In genomic region chr1:225846331-225847310, GRCh38 we compare ENCODE assay signal across 13 cellular contexts. TPM values are rescaled to one million over a fixed set of nuclear protein-coding genes. Genes with fewer than 3 reads are reported as not detected.
DNase-seq lines count a peak whose midpoint lies in the region; ATAC-seq, FAIRE-seq and TF ChIP-seq lines count a peak whose summit lies in the region.
"Had no signal": no experiment of that assay in that cellular context is flagged by ENCODE, and none has a peak within 500 bp of the region (broad histone marks: within the 10 kb centered on the region; RNA-seq: fewer than 3 reads in every experiment).

No MANE protein-coding gene starts in this region.

- peak; percentile 39 for DNase-seq in Right ventricle myocardium superior
- DNase-seq in right cardiac atrium: no peak
- DNase-seq in HepG2 (ENCODE audit: low spot score): no peak
- DNase-seq in transverse colon: no peak
- no peak for DNase-seq in GM19239 (ENCODE audit: insufficient read length, low spot score)
- DNase-seq in HFFc6: no peak
- no peak for DNase-seq in AG20443 (ENCODE audit: low spot score)

- no peak overlapping the region for H3K4me2 ChIP-seq in HepG2 (ENCODE audit: low read depth, low read length)

- H3K9me3 Mint-ChIP-seq in HFFc6: no peaks in the 10 kb centered on the region
- H3K9me3 Mint-ChIP-seq: activated T-cell treated with anti-CD3 and anti-CD28 coated beads, Interleukin-2, amount 50 U/mL, for 72 hours had no signal

- TF ChIP-seq POLR2A in HepG2 (IDR thresholded peaks at IDR 0.05; ENCODE audit: insufficient read depth in 1 of 2, low read depth in 2 of 2, low read length in 2 of 2) (0 out of 4 replicates have a peak, but pooled peaks of 1 of the 2 experiments have one; percentile 21), transverse colon (IDR thresholded peaks at IDR 0.05) (no peak)

- H3K4me1 ChIP-seq in right cardiac atrium (ENCODE audit: control insufficient read depth, insufficient read depth, low read length): no peaks in the 10 kb centered on the region
- H3K4me1 ChIP-seq in HepG2 (ENCODE audit: insufficient read depth, low read length): peaks cover 4% of the 10 kb centered on the region
- H3K4me1 ChIP-seq in transverse colon: peaks cover 0 to 25% (median 18%) of the 10 kb centered on the region in 4 donors
- H3K4me1 ChIP-seq: prostate gland, SJSA1 had no signal

- CTCF ChIA-PET in HepG2 (lab: Yijun Ruan, JAX; ENCODE audit: low intra/inter-chr PET ratio, low total read pairs): interaction anchor here (0.7 to 2.1 kb wide), 5 partner anchors 65 to 371 kb away, joined by 3 to 37 read pairs (median 3); partner anchors contain the start of gene SRP9

- no peak for TF ChIP-seq RAD21 in HepG2 (CRISPR knock-in tag; IDR thresholded peaks at IDR 0.05)

- no peak for TF ChIP-seq EP300 in HepG2 (IDR thresholded peaks at IDR 0.05; ENCODE audit: low read depth in 2 of 2, low read length in 2 of 2)
- TF ChIP-seq EP300 in HepG2 (CRISPR knock-in tag; IDR thresholded peaks at IDR 0.05; ENCODE audit: borderline replicate concordance): no peak
- no peak for TF ChIP-seq EP300 in transverse colon (IDR thresholded peaks at IDR 0.05; ENCODE audit: low read depth)

- H3K4me1 Mint-ChIP-seq in HFFc6 (ENCODE audit: low read depth): no peaks in the 10 kb centered on the region

- TF ChIP-seq CTCF in VCaP (conservative IDR thresholded peaks at IDR 0.05) (no peak), HepG2 (CRISPR knock-in tag; IDR thresholded peaks at IDR 0.05) (no peak), transverse colon (IDR thresholded peaks at IDR 0.05) (no peak), HFFc6 (IDR thresholded peaks at IDR 0.05) (no peak)

- no peak overlapping the region for H3K9ac ChIP-seq in HepG2 (ENCODE audit: insufficient read depth, low read depth, low read length)

- H2AFZ ChIP-seq in HepG2 (ENCODE audit: low read length): no peak overlapping the region

- FAIRE-seq in HepG2 (lab: Jason Lieb, UNC) (no peak), GM19239 (lab: Jason Lieb, UNC) (no peak)

- H3K27ac ChIP-seq in right cardiac atrium (ENCODE audit: low read length): no peak overlapping the region
- H3K27ac ChIP-seq in VCaP: 0 out of 2 replicates have a peak overlapping the region, but pooled peaks have one; percentile 24
- no peak overlapping the region for H3K27ac ChIP-seq in HepG2 (ENCODE audit: extremely low read length, insufficient read depth, low read length)
- peak overlapping the region; percentile 52 to 71 (median 53) for H3K27ac ChIP-seq in transverse colon
- H3K27ac ChIP-seq: SJSA1 had no signal

- no peak overlapping the region for H3K27ac Mint-ChIP-seq in HFFc6

- POLR2A ChIA-PET in HepG2 (lab: Yijun Ruan, JAX): interaction anchor here (1.4 kb wide), 1 partner anchor 34 kb away, joined by 5 read pairs; no protein-coding TSS in a partner anchor

- WGBS in right cardiac atrium: 78% methylated on average over 20 of the region's 20 CpGs
- 96% methylated on average over 10 of the region's 20 CpGs for WGBS in HepG2 (ENCODE audit: low lambda C conversion rate)
- 90% methylated on average over 20 of the region's 20 CpGs; no CpG with 5 or more reads in 1 of the 2 donors for WGBS in transverse colon (ENCODE audit: low coverage in 1 of 2), 2 donors

- H3K4me3 ChIP-seq in right cardiac atrium (ENCODE audit: low read length) (no peak overlapping the region), HepG2 (replicated peaks in 1 of 3; ENCODE audit: insufficient read depth in 1 of 3, low read depth in 2 of 3, low read length in 3 of 3) (no peak overlapping the region), transverse colon (no peak overlapping the region)
- H3K4me3 ChIP-seq: esophagus muscularis mucosa, prostate gland, SJSA1, thoracic aorta had no signal

- H3K9me3 ChIP-seq in right cardiac atrium (ENCODE audit: control insufficient read depth, low read length) (no peaks in the 10 kb centered on the region), HepG2 (ENCODE audit: low read length) (peaks cover 5% of the 10 kb centered on the region; the same call in 1 of the 2 replicates), transverse colon (no peaks in the 10 kb centered on the region)
- H3K9me3 ChIP-seq: esophagus muscularis mucosa, prostate gland, SJSA1, thoracic aorta had no signal

- peaks cover 4% of the 10 kb centered on the region; the same call in 1 of the 2 replicates for H4K20me1 ChIP-seq in HepG2 (ENCODE audit: insufficient read depth, low read length)

- H3K36me3 Mint-ChIP-seq in HFFc6 (ENCODE audit: low read depth): 0 out of 2 replicates have a peak, but pooled peaks cover 6% of the 10 kb centered on the region

- no peak overlapping the region for H3K4me3 Mint-ChIP-seq in HFFc6
- H3K4me3 Mint-ChIP-seq: activated T-cell treated with anti-CD3 and anti-CD28 coated beads, Interleukin-2, amount 50 U/mL, for 72 hours had no signal

- H3K36me3 ChIP-seq in HepG2 (replicated peaks in 1 of 2; ENCODE audit: control insufficient read depth in 1 of 2, insufficient read depth in 2 of 2, low read length in 2 of 2): peaks cover 12 to 25% of the 10 kb centered on the region in 2 experiments
- peaks cover 0 to 4% (median 1%) of the 10 kb centered on the region in 4 donors for H3K36me3 ChIP-seq in transverse colon

- no TSS peak for BruUV-seq in HepG2 (replicated peaks; lab: Mats Ljungman, UMichigan)

- intact Hi-C loops in Right ventricle myocardium superior (cut with DNase I): loop anchor here (2.0 kb wide), 1 partner anchor 68 kb away; no protein-coding TSS in a partner anchor
- intact Hi-C loops in right cardiac atrium (cut with DNase I): loop anchor here in 3 of 4 donors (5.0 to 10.0 kb wide), 3 partner anchors 72 to 372 kb away; partner anchors contain the start of gene SRP9 (in 1 of the 3)
- intact Hi-C loops in HepG2 (cut with micrococcal nuclease; ENCODE audit: unreplicated experiment): loop anchor here (2.0 kb wide), 2 partner anchors 64 to 372 kb away; no protein-coding TSS in a partner anchor
- intact Hi-C loops in transverse colon (cut with DNase I; ENCODE audit: low total_unique reads): loop anchor here (10.0 kb wide), 1 partner anchor 72 kb away; the partner anchor contains the start of gene SRP9

- H3K27me3 ChIP-seq in right cardiac atrium (ENCODE audit: control insufficient read depth, insufficient read depth) (no peaks in the 10 kb centered on the region), HepG2 (ENCODE audit: control insufficient read depth in 1 of 2, insufficient read depth in 2 of 2, low read length in 2 of 2) (no peaks in the 10 kb centered on the region), transverse colon (no peaks in the 10 kb centered on the region)
- H3K27me3 ChIP-seq: esophagus muscularis mucosa, SJSA1 had no signal

- H3K27me3 Mint-ChIP-seq in HFFc6 (ENCODE audit: insufficient read depth): no peaks in the 10 kb centered on the region; the same call in none of the 2 replicates

- H3K79me2 ChIP-seq in HepG2 (ENCODE audit: insufficient read depth, low read length): no peaks in the 10 kb centered on the region

- no peak for ATAC-seq in Right ventricle myocardium superior (ENCODE audit: poor library complexity)
- ATAC-seq in right cardiac atrium: no peak
- no peak for ATAC-seq in HepG2
- ATAC-seq: activated T-cell treated with anti-CD3 and anti-CD28 coated beads, Interleukin-2, amount 50 U/mL, for 72 hours had no signal

- in situ Hi-C loops in HepG2 (cut with HindIII; ENCODE audit: extremely low pct_ligation_motif_present, low pct_unique_long_range_greater_than_20kb): no loop called here
- in situ Hi-C loops in transverse colon (cut with MboI; ENCODE audit: low pct_ligation_motif_present in 1 of 4, low pct_unique_long_range_greater_than_20kb in 1 of 4, low sequenced_read_pairs in 3 of 4): no loop called here

RNA-seq across cellular contexts. Expression of gene TMEM63A, which starts 35.6 kb away (rescaled TPM):
- total RNA-seq in Right ventricle myocardium superior: 37.0 TPM
- total RNA-seq in right cardiac atrium: 10 to 100 TPM; 32.6 to 44.4 (median 37.9) TPM
- polyA plus RNA-seq in right cardiac atrium: 29.3 TPM
- total RNA-seq in HepG2 (2016; rRNA removed; fragmentation: Illumina TruSeq; extraction: Trizol): 6.8 and 23.9 TPM in 2 replicates
- total RNA-seq in HepG2 (2016; cell fraction: cytosol; rRNA removed; fragmentation: Illumina TruSeq; extraction: Trizol; ENCODE audit: low read depth): 8.4 and 11.8 TPM in 2 replicates
- total RNA-seq in HepG2 (2016; cell fraction: insoluble cytoplasmic fraction; rRNA removed; fragmentation: Illumina TruSeq; extraction: Trizol): 6.3 and 23.7 TPM in 2 replicates
- total RNA-seq in HepG2 (2016; cell fraction: membrane; rRNA removed; fragmentation: Illumina TruSeq; extraction: Trizol): 9.0 and 9.3 TPM in 2 replicates
- 45.2 and 52.0 TPM in 2 replicates for total RNA-seq in HepG2 (2016; cell fraction: nucleus; rRNA removed; fragmentation: Illumina TruSeq; extraction: Trizol)
- polyA plus RNA-seq in HepG2 (2011; rRNA removed): 53.3 and 68.4 TPM in 2 replicates
- polyA plus RNA-seq in HepG2 (2011; cell fraction: cytosol; rRNA removed): 12.0 and 12.6 TPM in 2 replicates
- 382 and 397 TPM in 2 replicates for polyA plus RNA-seq in HepG2 (2011; cell fraction: nucleus; rRNA removed)
- 27.8 and 32.4 TPM in 2 replicates for polyA plus RNA-seq in HepG2 (2012)
- 1.2 and 1.4 TPM in 2 replicates for polyA plus RNA-seq in HepG2 (2016; cell fraction: cytosol; fragmentation: Illumina TruSeq; extraction: Trizol; ENCODE audit: low read depth)
- polyA plus RNA-seq in HepG2 (2016; cell fraction: insoluble cytoplasmic fraction; fragmentation: Illumina TruSeq; extraction: Trizol; ENCODE audit: low read depth): 5.6 and 6.1 TPM in 2 replicates
- 2.8 and 3.1 TPM in 2 replicates for polyA plus RNA-seq in HepG2 (2016; cell fraction: membrane; fragmentation: Illumina TruSeq; extraction: Trizol; ENCODE audit: low read depth)
- 77.1 and 87.3 TPM in 2 replicates for polyA plus RNA-seq in HepG2 (2016; cell fraction: nucleus; fragmentation: Illumina TruSeq; extraction: Trizol; ENCODE audit: insufficient read depth, low read depth)
- 69.8 and 79.8 TPM in 2 replicates for polyA minus RNA-seq in HepG2 (2011; rRNA and poly(A)+ RNA removed; ENCODE audit: low replicate concordance)
- 11.9 and 15.7 TPM in 2 replicates for polyA minus RNA-seq in HepG2 (2011; cell fraction: cytosol; rRNA and poly(A)+ RNA removed)
- 124 and 138 TPM in 2 replicates for polyA minus RNA-seq in HepG2 (2011; cell fraction: nucleus; rRNA and poly(A)+ RNA removed)
- 100 to 1,000 TPM; 104 to 256 (median 180) TPM for total RNA-seq in transverse colon
- 10 to 100 TPM; 18.9 to 29.1 (median 22.0) TPM for total RNA-seq in HFFc6 (2021; fragmentation: NEBNext Ultra II Directional; extraction: Animal tissue kit (Norgen Biotek cat#: 25700))

RNA-seq across cellular contexts. Expression of gene EPHX1, which starts 36.7 kb away (rescaled TPM):
- total RNA-seq in Right ventricle myocardium superior: 68.6 TPM
- total RNA-seq in right cardiac atrium: 10 to 100 TPM; 47.3 to 65.0 (median 56.8) TPM
- polyA plus RNA-seq in right cardiac atrium: 54.0 TPM
- total RNA-seq in HepG2 (2016; rRNA removed; fragmentation: Illumina TruSeq; extraction: Trizol): 28.8 and 36.5 TPM in 2 replicates
- 20.0 and 23.1 TPM in 2 replicates for total RNA-seq in HepG2 (2016; cell fraction: cytosol; rRNA removed; fragmentation: Illumina TruSeq; extraction: Trizol; ENCODE audit: low read depth)
- 20.9 and 35.8 TPM in 2 replicates for total RNA-seq in HepG2 (2016; cell fraction: insoluble cytoplasmic fraction; rRNA removed; fragmentation: Illumina TruSeq; extraction: Trizol)
- 36.4 and 40.0 TPM in 2 replicates for total RNA-seq in HepG2 (2016; cell fraction: membrane; rRNA removed; fragmentation: Illumina TruSeq; extraction: Trizol)
- 48.7 and 54.7 TPM in 2 replicates for total RNA-seq in HepG2 (2016; cell fraction: nucleus; rRNA removed; fragmentation: Illumina TruSeq; extraction: Trizol)
- 27.7 and 38.3 TPM in 2 replicates for polyA plus RNA-seq in HepG2 (2011; rRNA removed)
- 18.6 and 23.4 TPM in 2 replicates for polyA plus RNA-seq in HepG2 (2011; cell fraction: cytosol; rRNA removed)
- polyA plus RNA-seq in HepG2 (2011; cell fraction: nucleus; rRNA removed): 29.6 and 32.2 TPM in 2 replicates
- 80.6 and 134 TPM in 2 replicates for polyA plus RNA-seq in HepG2 (2012)
- polyA plus RNA-seq in HepG2 (2016; cell fraction: cytosol; fragmentation: Illumina TruSeq; extraction: Trizol; ENCODE audit: low read depth): 67.8 and 68.1 TPM in 2 replicates
- polyA plus RNA-seq in HepG2 (2016; cell fraction: insoluble cytoplasmic fraction; fragmentation: Illumina TruSeq; extraction: Trizol; ENCODE audit: low read depth): 43.8 and 55.8 TPM in 2 replicates
- 77.2 and 87.4 TPM in 2 replicates for polyA plus RNA-seq in HepG2 (2016; cell fraction: membrane; fragmentation: Illumina TruSeq; extraction: Trizol; ENCODE audit: low read depth)
- 134 and 141 TPM in 2 replicates for polyA plus RNA-seq in HepG2 (2016; cell fraction: nucleus; fragmentation: Illumina TruSeq; extraction: Trizol; ENCODE audit: insufficient read depth, low read depth)
- 20.7 and 23.4 TPM in 2 replicates for polyA minus RNA-seq in HepG2 (2011; rRNA and poly(A)+ RNA removed; ENCODE audit: low replicate concordance)
- 21.0 and 23.9 TPM in 2 replicates for polyA minus RNA-seq in HepG2 (2011; cell fraction: cytosol; rRNA and poly(A)+ RNA removed)
- polyA minus RNA-seq in HepG2 (2011; cell fraction: nucleus; rRNA and poly(A)+ RNA removed): 15.3 and 18.4 TPM in 2 replicates
- total RNA-seq in transverse colon: 100 to 1,000 TPM in 1 of 4 donors, 10 to 100 TPM in 3; 56.9 to 114 (median 90.6) TPM
- total RNA-seq in HFFc6 (2021; fragmentation: NEBNext Ultra II Directional; extraction: Animal tissue kit (Norgen Biotek cat#: 25700)): 10 to 100 TPM; 30.3 to 38.7 (median 34.9) TPM

RNA-seq across cellular contexts. Expression of gene LEFTY1, which starts 42.3 kb away (rescaled TPM):
- total RNA-seq in Right ventricle myocardium superior: 0.13 TPM
- under 1 TPM; 0.24 to 0.54 (median 0.49) TPM for total RNA-seq in right cardiac atrium
- 0.11 TPM for polyA plus RNA-seq in right cardiac atrium
- total RNA-seq in HepG2 (2016; rRNA removed; fragmentation: Illumina TruSeq; extraction: Trizol): 0.29 TPM in 1 of 2 replicates, not detected in the other
- 0.20 TPM in 1 of 2 replicates, not detected in the other for total RNA-seq in HepG2 (2016; cell fraction: cytosol; rRNA removed; fragmentation: Illumina TruSeq; extraction: Trizol; ENCODE audit: low read depth)
- total RNA-seq in HepG2 (2016; cell fraction: insoluble cytoplasmic fraction; rRNA removed; fragmentation: Illumina TruSeq; extraction: Trizol): 0.18 and 0.50 TPM in 2 replicates
- 0.09 TPM in 1 of 2 replicates, not detected in the other for total RNA-seq in HepG2 (2016; cell fraction: membrane; rRNA removed; fragmentation: Illumina TruSeq; extraction: Trizol)
- total RNA-seq in HepG2 (2016; cell fraction: nucleus; rRNA removed; fragmentation: Illumina TruSeq; extraction: Trizol): 0.22 and 0.38 TPM in 2 replicates
- 0.79 and 1.8 TPM in 2 replicates for polyA plus RNA-seq in HepG2 (2011; rRNA removed)
- 1.6 and 1.9 TPM in 2 replicates for polyA plus RNA-seq in HepG2 (2011; cell fraction: cytosol; rRNA removed)
- polyA plus RNA-seq in HepG2 (2011; cell fraction: nucleus; rRNA removed): 0.68 and 0.78 TPM in 2 replicates
- polyA plus RNA-seq in HepG2 (2012): 0.32 and 0.55 TPM in 2 replicates
- not detected in 2 replicates for polyA plus RNA-seq in HepG2 (2016; cell fraction: cytosol; fragmentation: Illumina TruSeq; extraction: Trizol; ENCODE audit: low read depth)
- polyA plus RNA-seq in HepG2 (2016; cell fraction: insoluble cytoplasmic fraction; fragmentation: Illumina TruSeq; extraction: Trizol; ENCODE audit: low read depth): 0.14 TPM in 1 of 2 replicates, not detected in the other
- 0.11 TPM in 1 of 2 replicates, not detected in the other for polyA plus RNA-seq in HepG2 (2016; cell fraction: membrane; fragmentation: Illumina TruSeq; extraction: Trizol; ENCODE audit: low read depth)
- 0.28 and 0.51 TPM in 2 replicates for polyA plus RNA-seq in HepG2 (2016; cell fraction: nucleus; fragmentation: Illumina TruSeq; extraction: Trizol; ENCODE audit: insufficient read depth, low read depth)
- polyA minus RNA-seq in HepG2 (2011; rRNA and poly(A)+ RNA removed; ENCODE audit: low replicate concordance): 0.12 TPM in 1 of 2 replicates, not detected in the other
- 0.49 and 0.53 TPM in 2 replicates for polyA minus RNA-seq in HepG2 (2011; cell fraction: cytosol; rRNA and poly(A)+ RNA removed)
- 0.52 and 0.99 TPM in 2 replicates for polyA minus RNA-seq in HepG2 (2011; cell fraction: nucleus; rRNA and poly(A)+ RNA removed)
- total RNA-seq in transverse colon: 100 to 1,000 TPM in 3 of 4 donors, 10 to 100 TPM in 1; 86.0 to 320 (median 214) TPM
- total RNA-seq in HFFc6 (2021; fragmentation: NEBNext Ultra II Directional; extraction: Animal tissue kit (Norgen Biotek cat#: 25700)): not detected
- total RNA-seq: activated T-cell treated with anti-CD3 and anti-CD28 coated beads, Interleukin-2, amount 50 U/mL, for 72 hours; SJSA1; thoracic aorta had no signal

Comparison
In these comparisons a context has a peak if more than half of its experiments do, and no peak if none do; other contexts are left out.
1. H3K27ac ChIP-seq: peak in VCaP (single experiment) and transverse colon (4 of 4); none in right cardiac atrium (single experiment) and HepG2 (single experiment).
2. RNA of gene LEFTY1, which starts 42.3 kb away (total RNA-seq): 86.0 to 320 TPM in transverse colon; 0.24 to 0.54 TPM in right cardiac atrium, 0.09 to 0.50 TPM in HepG2, 0.13 TPM in Right ventricle myocardium superior (single experiment) and not detected in HFFc6; every median in the first group is over 10 times any median in the second.